In the genomic region with DNA sequence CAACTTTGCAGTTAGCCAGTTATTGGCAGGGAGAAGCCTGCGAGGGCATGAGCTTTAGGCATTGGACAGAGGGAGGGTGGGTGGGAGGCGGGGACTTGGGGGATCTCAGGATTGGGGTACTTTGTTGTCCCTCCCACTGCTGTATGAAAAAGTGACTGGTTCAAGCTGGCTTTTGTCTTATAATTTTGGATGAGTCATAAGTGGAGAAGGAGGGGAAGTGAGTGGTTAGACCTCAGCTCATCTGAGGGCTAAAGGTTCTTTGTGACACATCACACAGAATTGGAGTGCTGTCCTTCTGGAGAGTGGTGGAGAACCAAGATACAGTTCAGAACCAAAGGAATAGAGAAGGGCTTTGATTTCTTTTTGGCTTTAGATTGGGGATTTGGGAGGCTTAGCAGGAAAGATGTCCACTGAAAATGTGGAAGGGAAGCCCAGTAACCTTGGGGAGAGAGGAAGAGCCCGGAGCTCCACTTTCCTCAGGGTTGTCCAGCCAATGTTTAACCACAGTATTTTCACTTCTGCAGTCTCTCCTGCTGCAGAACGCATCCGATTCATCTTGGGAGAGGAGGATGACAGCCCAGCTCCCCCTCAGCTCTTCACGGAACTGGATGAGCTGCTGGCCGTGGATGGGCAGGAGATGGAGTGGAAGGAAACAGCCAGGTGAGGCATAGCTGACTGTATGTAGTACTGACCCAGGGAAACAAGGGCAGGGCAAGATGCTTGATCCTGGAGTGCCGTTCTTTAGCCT, we compare ENCODE assay signal across 9 cellular contexts. TPM values are rescaled to one million over a fixed set of nuclear protein-coding genes. Genes with fewer than 3 reads are reported as not detected.
A peak's percentile ranks its signal among the peaks of the same experiment; 100 is the strongest.
DNase-seq lines count a peak whose midpoint lies in the region; ATAC-seq, FAIRE-seq and TF ChIP-seq lines count a peak whose summit lies in the region.
"Had no signal": no experiment of that assay in that cellular context is flagged by ENCODE, and none has a peak within 500 bp of the region (broad histone marks: within the 10 kb centered on the region; RNA-seq: fewer than 3 reads in every experiment).

A gene (plus strand): TSS at position 175 of the 748 bp plus-strand sequence.

- in situ Hi-C loops in GM12878 (cut with MboI) = no loop called here

- no peak within 1 kb of the TSS for H3K4me3 ChIP-seq in DND-41 (ENCODE audit: low read depth in 1 of 2, low read length in 2 of 2)
- no peak within 1 kb of the TSS for H3K4me3 ChIP-seq in GM12878
- no peak within 1 kb of the TSS for H3K4me3 ChIP-seq in neural progenitor cell

- H3K36me3 ChIP-seq in DND-41 (ENCODE audit: insufficient read depth, low read length) (no peaks in the 10 kb centered on the region), GM12878 (ENCODE audit: control insufficient read depth in 2 of 2, insufficient read depth in 2 of 2, low read length in 1 of 2) (no peaks in the 10 kb centered on the region), neural progenitor cell (no peaks in the 10 kb centered on the region)

- H3K9me3 ChIP-seq in DND-41 (ENCODE audit: insufficient read depth, low read length, severe bottlenecking) (no peaks in the 10 kb centered on the region), GM12878 (replicated peaks; ENCODE audit: control insufficient read depth, insufficient read depth, low read length) (no peaks in the 10 kb centered on the region), neural progenitor cell (ENCODE audit: low read depth) (no peaks in the 10 kb centered on the region)

- no peak for TF ChIP-seq RAD21 in GM12878 (IDR thresholded peaks at IDR 0.05; ENCODE audit: insufficient read depth, low read depth, low read length)

- H3K4me1 Mint-ChIP-seq in neural progenitor cell = no peaks in the 10 kb centered on the region

- BruUV-seq in GM12878 (replicated peaks; lab: Mats Ljungman, UMichigan) = no TSS peak

- no peak for TF ChIP-seq POLR2A in GM12878 (IDR thresholded peaks at IDR 0.05; ENCODE audit: low read depth, low read length)

- TF ChIP-seq CTCF in DND-41 (IDR thresholded peaks at IDR 0.05; ENCODE audit: borderline replicate concordance, extremely low read depth, low read length, poor library complexity, severe bottlenecking) (no peak), GM12878 (IDR thresholded peaks at IDR 0.05 in 2 of 3, conservative IDR thresholded peaks at IDR 0.05 in 1 of 3; ENCODE audit: control insufficient read depth in 2 of 3, extremely low read depth in 1 of 3, insufficient read depth in 1 of 3, low read depth in 3 of 3, low read length in 3 of 3) (no peak), neural progenitor cell (IDR thresholded peaks at IDR 0.05) (no peak)

- CTCF ChIA-PET in GM12878 (lab: Yijun Ruan, JAX) = interaction anchor here (1.6 kb wide), 1 partner anchor 109 kb away, joined by 3 read pairs; no protein-coding TSS in a partner anchor

- POLR2A ChIA-PET in GM12878 (lab: Charles Lee) = no interaction called here

- H3K79me2 ChIP-seq in DND-41 (ENCODE audit: insufficient read depth, low read length) = no peaks in the 10 kb centered on the region
- no peaks in the 10 kb centered on the region for H3K79me2 ChIP-seq in GM12878 (ENCODE audit: control insufficient read depth, insufficient read depth, low read length)
- H3K79me2 ChIP-seq in neural progenitor cell (ENCODE audit: low read depth) = no peaks in the 10 kb centered on the region

- H3K4me2 ChIP-seq in DND-41 (ENCODE audit: insufficient read depth, low read length) (no peak within 1 kb of the TSS), GM12878 (ENCODE audit: control insufficient read depth, insufficient read depth) (peak within 1 kb of the TSS; percentile 65), neural progenitor cell (no peak within 1 kb of the TSS)

- ATAC-seq in DND-41 (ENCODE audit: insufficient read depth, low read depth) = peak; percentile 91
- ATAC-seq in GM19455 (IDR thresholded peaks at IDR 0.05; ENCODE audit: unreplicated experiment) = peak; percentile 100
- ATAC-seq in HG03432 (IDR thresholded peaks at IDR 0.05; ENCODE audit: unreplicated experiment) = peak; percentile 100
- ATAC-seq in GM12878 = peak; percentile 99

- SMC1A ChIA-PET in GM12878 (lab: Charles Lee; ENCODE audit: uncharacterized antibody, unreplicated experiment) = interaction anchor here (0.5 to 2.3 kb wide), 5 partner anchors 22 to 315 kb away, joined by 3 to 9 read pairs (median 3); no protein-coding TSS in a partner anchor

- H4K20me1 ChIP-seq in DND-41 (ENCODE audit: insufficient read depth, low read length) (no peaks in the 10 kb centered on the region), GM12878 (ENCODE audit: control insufficient read depth, insufficient read depth) (no peaks in the 10 kb centered on the region), neural progenitor cell (ENCODE audit: low read depth) (no peaks in the 10 kb centered on the region)

- no peaks in the 10 kb centered on the region for H3K27me3 Mint-ChIP-seq in neural progenitor cell (ENCODE audit: insufficient read depth, low read depth)

- no peaks in the 10 kb centered on the region for H3K9me3 Mint-ChIP-seq in neural progenitor cell

- intact Hi-C loops in GM12878 (cut with micrococcal nuclease; ENCODE audit: unreplicated experiment) = no loop called here

- no peak for DNase-seq in DND-41
- DNase-seq in GM12878 (ENCODE audit: low read depth, low spot score) = peak; percentile 70
- DNase-seq in neural progenitor cell (ENCODE audit: low spot score) = no peak
- DNase-seq in SHP77 treated with DMSO at 0.1 percent for 48 hours (lab: John Stamatoyannopoulos, UW) = no peak
- no peak for DNase-seq in NCI-H510A treated with DMSO at 0.1 percent for 48 hours (lab: John Stamatoyannopoulos, UW)
- DNase-seq in iPS-NIHi7 (ENCODE audit: extremely low spot score) = no peak

- no peaks in the 10 kb centered on the region for H3K36me3 Mint-ChIP-seq in neural progenitor cell

- H3K9ac ChIP-seq in DND-41 (ENCODE audit: low read depth, low read length) = no peak within 1 kb of the TSS
- no peak within 1 kb of the TSS for H3K9ac ChIP-seq in GM12878 (ENCODE audit: control insufficient read depth, insufficient read depth, low read length)
- no peak within 1 kb of the TSS for H3K9ac ChIP-seq in neural progenitor cell

- FAIRE-seq in GM12878 (lab: Jason Lieb, UNC) = peak; percentile 79

- TF ChIP-seq EP300 in GM12878 (IDR thresholded peaks at IDR 0.05; ENCODE audit: borderline replicate concordance in 1 of 2, control insufficient read depth in 1 of 2, low read depth in 2 of 2, low read length in 2 of 2) = peak in 1 of 2 experiments; percentile 85; a peak in 1 of 4 replicates

- WGBS in GM12878 (ENCODE audit: insufficient coverage, insufficient replicate concordance, low lambda C conversion rate, missing lambda C conversion rate) = 7% methylated on average over 7 of the region's 8 CpGs

- H3K27me3 ChIP-seq in DND-41 (ENCODE audit: insufficient read depth, low read length, poor library complexity) (no peaks in the 10 kb centered on the region), GM12878 (replicated peaks in 1 of 2; ENCODE audit: control insufficient read depth in 2 of 2, insufficient read depth in 2 of 2, low read length in 1 of 2) (no peaks in the 10 kb centered on the region; a peak in 1 of 4 replicates), neural progenitor cell (no peaks in the 10 kb centered on the region)

- no peaks in the 10 kb centered on the region for H3F3A ChIP-seq in neural progenitor cell (ENCODE audit: low read depth)

- H2AFZ ChIP-seq in DND-41 (ENCODE audit: low read depth, low read length) = no peak within 1 kb of the TSS
- no peak within 1 kb of the TSS for H2AFZ ChIP-seq in GM12878 (ENCODE audit: control insufficient read depth, low read depth, low read length)
- H2AFZ ChIP-seq in neural progenitor cell (replicated peaks) = peak within 1 kb of the TSS; percentile 26

- H3K4me1 ChIP-seq in DND-41 (ENCODE audit: insufficient read depth, low read length) (no peaks in the 10 kb centered on the region), GM12878 (ENCODE audit: control insufficient read depth, insufficient read depth, low read length) (peaks cover 4% of the 10 kb centered on the region), neural progenitor cell (no peaks in the 10 kb centered on the region)

- no peak within 1 kb of the TSS for H3K4me3 Mint-ChIP-seq in neural progenitor cell

- H3K27ac ChIP-seq in DND-41 (ENCODE audit: low read length) (no peak within 1 kb of the TSS), GM12878 (ENCODE audit: control insufficient read depth, insufficient read depth) (no peak within 1 kb of the TSS), neural progenitor cell (no peak within 1 kb of the TSS)

- no peak within 1 kb of the TSS for H3K27ac Mint-ChIP-seq in neural progenitor cell

- RAD21 ChIA-PET in GM12878 (lab: Charles Lee; ENCODE audit: unreplicated experiment) = interaction anchor here (1.0 kb wide), 1 partner anchor 33 kb away, joined by 3 read pairs; no protein-coding TSS in a partner anchor

TF ChIP-seq in GM12878, 131 proteins besides CTCF, POLR2A, EP300 and RAD21 (continues in another document):
- TF ChIP-seq RCOR1 (conservative IDR thresholded peaks at IDR 0.05; ENCODE audit: low read depth, low read length) = no peak
- TF ChIP-seq, protein P1, sequence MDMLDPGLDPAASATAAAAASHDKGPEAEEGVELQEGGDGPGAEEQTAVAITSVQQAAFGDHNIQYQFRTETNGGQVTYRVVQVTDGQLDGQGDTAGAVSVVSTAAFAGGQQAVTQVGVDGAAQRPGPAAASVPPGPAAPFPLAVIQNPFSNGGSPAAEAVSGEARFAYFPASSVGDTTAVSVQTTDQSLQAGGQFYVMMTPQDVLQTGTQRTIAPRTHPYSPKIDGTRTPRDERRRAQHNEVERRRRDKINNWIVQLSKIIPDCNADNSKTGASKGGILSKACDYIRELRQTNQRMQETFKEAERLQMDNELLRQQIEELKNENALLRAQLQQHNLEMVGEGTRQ (IDR thresholded peaks at IDR 0.05; ENCODE audit: borderline replicate concordance, low read depth, low read length) = no peak
- TF ChIP-seq IKZF1 (conservative IDR thresholded peaks at IDR 0.05) = peak; percentile 81
- TF ChIP-seq LARP7 (IDR thresholded peaks at IDR 0.05) = no peak
- no peak for TF ChIP-seq TBL1XR1 (IDR thresholded peaks at IDR 0.05; ENCODE audit: low read depth, low read length)

RNA-seq across cellular contexts. Expression of the gene that starts here (rescaled TPM):
- not detected in 2 replicates for total RNA-seq in GM12878 (2013; cell fraction: nucleolus; rRNA removed)
- total RNA-seq in GM12878 (2014; rRNA removed) = 0.17 and 0.22 TPM in 2 replicates
- 0.09 TPM in 2 replicates for total RNA-seq in GM12878 (2014; rRNA removed; fragmentation: Illumina TruSeq; extraction: Trizol)
- total RNA-seq in GM12878 (2021) = 0.32 and 0.44 TPM in 2 replicates
- not detected for polyA plus RNA-seq in GM12878 (2011; ENCODE audit: low read depth)
- polyA plus RNA-seq in GM12878 (2011; rRNA removed) = 0.05 and 0.06 TPM in 2 replicates
- polyA plus RNA-seq in GM12878 (2011; cell fraction: cytosol; rRNA removed) = 0.01 and 0.02 TPM in 2 replicates
- 0.06 and 0.07 TPM in 2 replicates for polyA plus RNA-seq in GM12878 (2011; cell fraction: nucleus; rRNA removed)
- 0.06 TPM in 1 of 2 replicates, not detected in the other for polyA plus RNA-seq in GM12878 (2012)
- polyA plus RNA-seq in GM12878 (2014; fragmentation: Illumina TruSeq; extraction: Trizol) = 0.19 and 0.25 TPM in 2 replicates
- polyA plus RNA-seq in GM12878 (2014; fragmentation: Nextera tagmentation; extraction: Ambion mirVana) = under 1 TPM; 0.05 to 0.18 TPM
- 0.05 and 0.14 TPM in 2 replicates for polyA plus RNA-seq in GM12878 (2014; rRNA removed)
- under 1 TPM; 0.23 to 0.27 TPM for polyA plus RNA-seq in GM12878 (2016; fragmentation: Nextera tagmentation; extraction: Ambion mirVana)
- 0.07 and 0.36 TPM in 2 replicates for polyA minus RNA-seq in GM12878 (2011; rRNA and poly(A)+ RNA removed)
- not detected in 2 replicates for polyA minus RNA-seq in GM12878 (2011; cell fraction: cytosol; rRNA and poly(A)+ RNA removed)
- polyA minus RNA-seq in GM12878 (2011; cell fraction: nucleus; rRNA and poly(A)+ RNA removed) = not detected in 2 replicates
- 0.06 TPM in 1 of 2 replicates, not detected in the other for total RNA-seq in neural progenitor cell (ENCODE audit: low replicate concordance)
- total RNA-seq: dermis microvascular lymphatic vessel endothelial cell had no signal

Comparison
In these comparisons a context has a peak if more than half of its experiments do, and no peak if none do; other contexts are left out.
1. Peak in DNase-seq, ATAC-seq and H3K4me2 ChIP-seq in GM12878; RNA of the gene not detected or under 1 TPM.